8 cellular contexts compared by ENCODE assay signal in genomic region chr7:24290004-24290641, GRCh38. TPM values are rescaled to one million over a fixed set of nuclear protein-coding genes. Genes with fewer than 3 reads are reported as not detected.
DNase-seq lines count a peak whose midpoint lies in the region; FAIRE-seq and TF ChIP-seq lines count a peak whose summit lies in the region.

No MANE protein-coding gene starts in this region.

- H3K79me2 ChIP-seq in mesendoderm (ENCODE audit: control insufficient read depth, insufficient read depth, low read length): no peaks in the 10 kb centered on the region

- no peak overlapping the region for H2BK5ac ChIP-seq in mesendoderm (ENCODE audit: low read length)

- no peaks in the 10 kb centered on the region for H3K36me3 Mint-ChIP-seq in type B pancreatic cell

- H3K9me3 Mint-ChIP-seq in type B pancreatic cell: no peaks in the 10 kb centered on the region

- peaks cover 7% of the 10 kb centered on the region for H3K27me3 ChIP-seq in bronchial epithelial cell (ENCODE audit: control insufficient read depth, insufficient read depth, low read length)
- H3K27me3 ChIP-seq in mesendoderm (ENCODE audit: insufficient read depth, low read length, poor library complexity): no peaks in the 10 kb centered on the region

- DNase-seq in 8988T (peak; percentile 18), SK-MEL-5 (ENCODE audit: low read depth, low spot score) (peak; percentile 85), bronchial epithelial cell (ENCODE audit: low read depth) (peak; percentile 65), mesendoderm (peak; percentile 90), type B pancreatic cell (ENCODE audit: extremely low spot score, unreplicated experiment) (no peak)

- CTCF ChIA-PET in HEK293 (lab: Yijun Ruan, JAX): interaction anchor here (0.6 to 4.3 kb wide), 24 partner anchors 9 to 804 kb away, joined by 3 to 40 read pairs (median 4); no protein-coding TSS in a partner anchor

- H3K9me3 ChIP-seq in HEK293 (ENCODE audit: control insufficient read depth, insufficient read depth, low read depth, low read length): no peaks in the 10 kb centered on the region

- no peak overlapping the region for H3K27ac Mint-ChIP-seq in type B pancreatic cell

- no peaks in the 10 kb centered on the region for H3K79me1 ChIP-seq in mesendoderm (ENCODE audit: low read length)

- H3K36me3 ChIP-seq in HEK293 (ENCODE audit: control insufficient read depth in 2 of 2, insufficient read depth in 1 of 2, low read length in 2 of 2): no peaks in the 10 kb centered on the region
- H3K36me3 ChIP-seq in bronchial epithelial cell (ENCODE audit: control insufficient read depth, insufficient read depth, low read length): no peaks in the 10 kb centered on the region
- no peaks in the 10 kb centered on the region for H3K36me3 ChIP-seq in mesendoderm (ENCODE audit: control insufficient read depth, insufficient read depth, low read length)

- FAIRE-seq in bronchial epithelial cell (lab: Jason Lieb, UNC): no peak

- no peak overlapping the region for H3K4me3 ChIP-seq in HEK293 (ENCODE audit: low read depth, low read length)
- no peak overlapping the region for H3K4me3 ChIP-seq in bronchial epithelial cell (ENCODE audit: low read depth, low read length)
- H3K4me3 ChIP-seq in mesendoderm (ENCODE audit: low read length): no peak overlapping the region

- no peak overlapping the region for H3K27ac ChIP-seq in HEK293 (ENCODE audit: extremely low read depth, low read depth, low read length)
- H3K27ac ChIP-seq in mesendoderm (ENCODE audit: low read depth, low read length): no peak overlapping the region

- H3K56ac ChIP-seq in mesendoderm (ENCODE audit: low read length): no peak overlapping the region

- no peak overlapping the region for H4K5ac ChIP-seq in mesendoderm (ENCODE audit: low read length)

- no CpG with 5 or more reads among the region's 5 CpGs for WGBS in mesendoderm (ENCODE audit: extremely low coverage, insufficient coverage, low lambda C conversion rate)

- no peak overlapping the region for H3K23ac ChIP-seq in mesendoderm (ENCODE audit: low read length)

- peaks cover 5% of the 10 kb centered on the region for H3K4me1 Mint-ChIP-seq in type B pancreatic cell (ENCODE audit: unreplicated experiment)

- H2BK15ac ChIP-seq in mesendoderm (replicated peaks; ENCODE audit: low read depth): no peak overlapping the region

- no peak overlapping the region for H2AK5ac ChIP-seq in mesendoderm (ENCODE audit: low read length)

- TF ChIP-seq CTCF in GM12872 (IDR thresholded peaks at IDR 0.05; ENCODE audit: insufficient read depth, low read depth, low read length) (peak; percentile 73), HEK293 (tag by site-specific recombination; IDR thresholded peaks at IDR 0.05) (peak; percentile 56; the same call in 1 of the 2 replicates), LNCAP (IDR thresholded peaks at IDR 0.05) (peak; percentile 65), bronchial epithelial cell (IDR thresholded peaks at IDR 0.05; ENCODE audit: insufficient read depth, low read length, severe bottlenecking) (peak; percentile 67), type B pancreatic cell (conservative IDR thresholded peaks at IDR 0.05) (peak; percentile 67)

- H3K27me3 Mint-ChIP-seq in type B pancreatic cell: peaks cover 48% of the 10 kb centered on the region

- H3K9ac ChIP-seq in mesendoderm (ENCODE audit: low read length): no peak overlapping the region

- no peak overlapping the region for H4K8ac ChIP-seq in mesendoderm (ENCODE audit: low read depth, low read length)

- in situ Hi-C loops in SK-MEL-5 (cut with HindIII; ENCODE audit: low pct_unique_long_range_greater_than_20kb, low sequenced_read_pairs): no loop called here

- H3K4me3 Mint-ChIP-seq in type B pancreatic cell: no peak overlapping the region

- H2BK120ac ChIP-seq in mesendoderm (ENCODE audit: low read depth, low read length): no peak overlapping the region

- H3K4ac ChIP-seq in mesendoderm (ENCODE audit: low read depth, low read length): no peak overlapping the region

- H3K18ac ChIP-seq in mesendoderm (ENCODE audit: low read length): no peak overlapping the region

- POLR2A ChIA-PET in HEK293 (lab: Yijun Ruan, JAX): no interaction called here

- no peak overlapping the region for H3K4me2 ChIP-seq in mesendoderm (ENCODE audit: low read length)

- no peaks in the 10 kb centered on the region for H3K4me1 ChIP-seq in HEK293 (ENCODE audit: control insufficient read depth, insufficient read depth, low read length)
- H3K4me1 ChIP-seq in mesendoderm (ENCODE audit: control insufficient read depth, low read depth, low read length): no peaks in the 10 kb centered on the region

TF ChIP-seq in HEK293, 187 proteins besides CTCF, POLR2A, EP300 and RAD21:
- TF ChIP-seq ZNF654 (tag by site-specific recombination; IDR thresholded peaks at IDR 0.05; ENCODE audit: low read depth) (peak; percentile 89), ZNF626 (tag by site-specific recombination; IDR thresholded peaks at IDR 0.05) (no peak), SP2 (tag by site-specific recombination; IDR thresholded peaks at IDR 0.05) (no peak), ZNF555 (tag by site-specific recombination; conservative IDR thresholded peaks at IDR 0.05) (no peak), ZIC2 (tag by site-specific recombination; IDR thresholded peaks at IDR 0.05) (peak; percentile 44), YY1 (tag by site-specific recombination; IDR thresholded peaks at IDR 0.05) (no peak), ZNF621 (tag by site-specific recombination; IDR thresholded peaks at IDR 0.05) (no peak), EGR2 (tag by site-specific recombination; IDR thresholded peaks at IDR 0.05; ENCODE audit: low read depth) (peak; percentile 52), ZXDB (tag by site-specific recombination; IDR thresholded peaks at IDR 0.05) (no peak), ZFHX2 (tag by site-specific recombination; conservative IDR thresholded peaks at IDR 0.05) (peak; percentile 69), GLIS1 (tag by site-specific recombination; IDR thresholded peaks at IDR 0.05) (peak; percentile 25; the same call in 1 of the 2 replicates), ZNF501 (tag by site-specific recombination; IDR thresholded peaks at IDR 0.05) (no peak), ZNF157 (tag by site-specific recombination; IDR thresholded peaks at IDR 0.05) (no peak), ZNF549 (tag by site-specific recombination; IDR thresholded peaks at IDR 0.05) (no peak), ZNF677 (tag by site-specific recombination; IDR thresholded peaks at IDR 0.05) (no peak)
- TF ChIP-seq, protein P1, sequence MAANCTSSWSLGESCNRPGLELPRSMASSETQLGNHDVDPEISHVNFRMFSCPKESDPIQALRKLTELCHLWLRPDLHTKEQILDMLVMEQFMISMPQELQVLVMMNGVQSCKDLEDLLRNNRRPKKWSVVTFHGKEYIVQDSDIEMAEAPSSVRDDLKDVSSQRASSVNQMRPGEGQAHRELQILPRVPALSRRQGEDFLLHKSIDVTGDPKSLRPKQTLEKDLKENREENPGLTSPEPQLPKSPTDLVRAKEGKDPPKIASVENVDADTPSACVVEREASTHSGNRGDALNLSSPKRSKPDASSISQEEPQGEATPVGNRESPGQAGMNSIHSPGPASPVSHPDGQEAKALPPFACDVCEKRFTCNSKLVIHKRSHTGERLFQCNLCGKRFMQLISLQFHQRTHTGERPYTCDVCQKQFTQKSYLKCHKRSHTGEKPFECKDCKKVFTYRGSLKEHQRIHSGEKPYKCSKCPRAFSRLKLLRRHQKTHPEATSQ (tag by site-specific recombination; IDR thresholded peaks at IDR 0.05): no peak
- TF ChIP-seq, protein P2, sequence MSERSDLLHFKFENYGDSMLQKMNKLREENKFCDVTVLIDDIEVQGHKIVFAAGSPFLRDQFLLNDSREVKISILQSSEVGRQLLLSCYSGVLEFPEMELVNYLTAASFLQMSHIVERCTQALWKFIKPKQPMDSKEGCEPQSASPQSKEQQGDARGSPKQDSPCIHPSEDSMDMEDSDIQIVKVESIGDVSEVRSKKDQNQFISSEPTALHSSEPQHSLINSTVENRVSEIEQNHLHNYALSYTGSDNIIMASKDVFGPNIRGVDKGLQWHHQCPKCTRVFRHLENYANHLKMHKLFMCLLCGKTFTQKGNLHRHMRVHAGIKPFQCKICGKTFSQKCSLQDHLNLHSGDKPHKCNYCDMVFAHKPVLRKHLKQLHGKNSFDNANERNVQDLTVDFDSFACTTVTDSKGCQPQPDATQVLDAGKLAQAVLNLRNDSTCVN (tag by site-specific recombination; optimal IDR thresholded peaks at IDR 0.05): no peak
- TF ChIP-seq, protein P3, sequence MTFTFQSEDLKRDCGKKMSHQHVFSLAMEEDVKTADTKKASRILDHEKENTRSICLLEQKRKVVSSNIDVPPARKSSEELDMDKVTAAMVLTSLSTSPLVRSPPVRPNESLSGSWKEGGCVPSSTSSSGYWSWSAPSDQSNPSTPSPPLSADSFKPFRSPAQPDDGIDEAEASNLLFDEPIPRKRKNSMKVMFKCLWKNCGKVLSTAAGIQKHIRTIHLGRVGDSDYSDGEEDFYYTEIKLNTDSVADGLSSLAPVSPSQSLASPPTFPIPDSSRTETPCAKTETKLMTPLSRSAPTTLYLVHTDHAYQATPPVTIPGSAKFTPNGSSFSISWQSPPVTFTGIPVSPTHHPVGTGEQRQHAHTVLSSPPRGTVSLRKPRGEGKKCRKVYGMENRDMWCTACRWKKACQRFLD (tag by site-specific recombination; IDR thresholded peaks at IDR 0.05): no peak

RNA-seq across cellular contexts. Expression of gene NPY, which starts 6.1 kb away (rescaled TPM):
- total RNA-seq in SK-MEL-5 (2014; rRNA removed; shearing (Covaris generic)): not detected in 2 replicates
- polyA plus RNA-seq in SK-MEL-5 (2015; cell fraction: cytosol; rRNA removed): not detected in 2 replicates
- polyA plus RNA-seq in SK-MEL-5 (2015; cell fraction: nucleus; rRNA removed): not detected in 2 replicates
- total RNA-seq in bronchial epithelial cell (not detected in 2 replicates), type B pancreatic cell (ENCODE audit: low replicate concordance) (1.5 and 3.3 TPM in 2 replicates)
- polyA plus RNA-seq in mesendoderm (2013, experiment 1 of 2): 14.1 TPM
- 14.2 TPM for polyA plus RNA-seq in mesendoderm (2013, experiment 2 of 2)
